17 cellular contexts compared by ENCODE assay signal in genomic region chr9:82081507-82081906, GRCh38.
DNase-seq lines count a peak whose midpoint lies in the region; ATAC-seq and TF ChIP-seq lines count a peak whose summit lies in the region.
"Had no signal": no experiment of that assay in that cellular context is flagged by ENCODE, and none has a peak within 500 bp of the region (broad histone marks: within the 10 kb centered on the region; RNA-seq: fewer than 3 reads in every experiment).

No MANE protein-coding gene starts in this region.

- H3K14ac ChIP-seq in trophoblast cell (ENCODE audit: low read length), result no peak overlapping the region

- H3K27me3 ChIP-seq in KMS-11 (ENCODE audit: insufficient read depth, low read depth), result no peaks in the 10 kb centered on the region
- H3K27me3 ChIP-seq in trophoblast cell (ENCODE audit: insufficient read depth, low read length), result no peaks in the 10 kb centered on the region

- H2AK5ac ChIP-seq in trophoblast cell (ENCODE audit: low read length), result no peak overlapping the region

- no peak overlapping the region for H4K8ac ChIP-seq in trophoblast cell (ENCODE audit: low read depth, low read length)

- H3K4ac ChIP-seq in trophoblast cell (ENCODE audit: low read depth, low read length), result no peak overlapping the region

- H2BK5ac ChIP-seq in trophoblast cell (ENCODE audit: low read depth, low read length, poor library complexity), result no peak overlapping the region

- no peak for TF ChIP-seq CTCF in KMS-11 (conservative IDR thresholded peaks at IDR 0.05; ENCODE audit: low read depth, low read length)

- H2BK120ac ChIP-seq in trophoblast cell (ENCODE audit: insufficient read depth, low read length, poor library complexity), result no peak overlapping the region

- H3K4me1 ChIP-seq in KMS-11 (ENCODE audit: low read depth, poor library complexity, severe bottlenecking) (peaks cover 43% of the 10 kb centered on the region), trophoblast cell (ENCODE audit: control insufficient read depth in 1 of 2, insufficient read depth in 2 of 2, low read length in 2 of 2) (no peaks in the 10 kb centered on the region)
- H3K4me1 ChIP-seq: Caco-2 had no signal

- WGBS in trophoblast cell (ENCODE audit: extremely low coverage, insufficient coverage, insufficient read length), result no CpG with 5 or more reads among the region's 2 CpGs

- H3K36me3 ChIP-seq in KMS-11 (ENCODE audit: insufficient read depth) (0 out of 2 replicates have a peak, but pooled peaks cover 5% of the 10 kb centered on the region), trophoblast cell (ENCODE audit: control insufficient read depth in 1 of 2, insufficient read depth in 2 of 2, low read length in 2 of 2) (no peaks in the 10 kb centered on the region)

- H4K20me1 ChIP-seq in KMS-11 (ENCODE audit: insufficient read depth), result 0 out of 2 replicates have a peak, but pooled peaks cover 5% of the 10 kb centered on the region

- H3K27ac ChIP-seq in KMS-11 (no peak overlapping the region), trophoblast cell (ENCODE audit: low read depth, low read length) (no peak overlapping the region)
- H3K27ac ChIP-seq: C4-2B, GM23248 had no signal

- H4K12ac ChIP-seq in trophoblast cell (ENCODE audit: low read depth, low read length), result no peak overlapping the region

- no peak overlapping the region for H3K23ac ChIP-seq in trophoblast cell (ENCODE audit: low read length)

- H2AFZ ChIP-seq in KMS-11 (ENCODE audit: low read depth) (no peak overlapping the region), trophoblast cell (ENCODE audit: insufficient read depth, low read length, poor library complexity) (no peak overlapping the region)
- H2AFZ ChIP-seq: GM23248 had no signal

- peaks cover 77% of the 10 kb centered on the region; the same call in 1 of the 2 replicates for H3K79me2 ChIP-seq in KMS-11 (ENCODE audit: insufficient read depth, low read depth)
- no peaks in the 10 kb centered on the region for H3K79me2 ChIP-seq in trophoblast cell (ENCODE audit: control insufficient read depth, insufficient read depth, low read length, poor library complexity)

- H3K9ac ChIP-seq in KMS-11 (no peak overlapping the region), trophoblast cell (ENCODE audit: low read length) (no peak overlapping the region)
- H3K9ac ChIP-seq: GM23248 had no signal

- no peak overlapping the region for H3K18ac ChIP-seq in trophoblast cell (ENCODE audit: low read length)

- ATAC-seq in HG02610 (IDR thresholded peaks at IDR 0.05; ENCODE audit: unreplicated experiment) (no peak), GM18519 (IDR thresholded peaks at IDR 0.05; ENCODE audit: low FRiP score, unreplicated experiment) (no peak), GM21786 (IDR thresholded peaks at IDR 0.05; ENCODE audit: unreplicated experiment) (no peak)

- H4K91ac ChIP-seq in trophoblast cell (ENCODE audit: low read depth, low read length), result no peak overlapping the region

- DNase-seq in Ammon's horn (ENCODE audit: low spot score) (peak; percentile 13), cerebellar cortex (ENCODE audit: low spot score) (peak; percentile 5), inferior parietal cortex (ENCODE audit: extremely low spot score) (peak; percentile 11), trophoblast cell (no peak)
- DNase-seq: Caco-2; CD4-positive, alpha-beta T cell; DMS153; DMS79; GF-D8; GM23248; HCEC 1CT; KBM-7 had no signal

- no peaks in the 10 kb centered on the region for H3K9me3 ChIP-seq in trophoblast cell (ENCODE audit: insufficient read depth, low read depth, low read length)
- H3K9me3 ChIP-seq: Caco-2 had no signal

- no peak overlapping the region for H3K4me3 ChIP-seq in KMS-11 (IDR thresholded peaks at IDR 0.05; ENCODE audit: insufficient read depth, low read depth, low read length)
- H3K4me3 ChIP-seq in trophoblast cell (ENCODE audit: low read depth, low read length), result no peak overlapping the region
- H3K4me3 ChIP-seq: GM23248 had no signal

- H2BK12ac ChIP-seq in trophoblast cell (ENCODE audit: low read length), result no peak overlapping the region

- no peaks in the 10 kb centered on the region for H3K79me1 ChIP-seq in trophoblast cell (ENCODE audit: low read length)

- peak overlapping the region; percentile 59; the same call in 1 of the 2 replicates for H3K4me2 ChIP-seq in KMS-11
- H3K4me2 ChIP-seq in trophoblast cell (ENCODE audit: low read length), result no peak overlapping the region

Comparison
In these comparisons a context has a peak if more than half of its experiments do, and no peak if none do; other contexts are left out.
1. DNase-seq: peak in Ammon's horn (single experiment), cerebellar cortex (single experiment) and inferior parietal cortex (single experiment); none in trophoblast cell (0 of 2).